In the genomic region with DNA sequence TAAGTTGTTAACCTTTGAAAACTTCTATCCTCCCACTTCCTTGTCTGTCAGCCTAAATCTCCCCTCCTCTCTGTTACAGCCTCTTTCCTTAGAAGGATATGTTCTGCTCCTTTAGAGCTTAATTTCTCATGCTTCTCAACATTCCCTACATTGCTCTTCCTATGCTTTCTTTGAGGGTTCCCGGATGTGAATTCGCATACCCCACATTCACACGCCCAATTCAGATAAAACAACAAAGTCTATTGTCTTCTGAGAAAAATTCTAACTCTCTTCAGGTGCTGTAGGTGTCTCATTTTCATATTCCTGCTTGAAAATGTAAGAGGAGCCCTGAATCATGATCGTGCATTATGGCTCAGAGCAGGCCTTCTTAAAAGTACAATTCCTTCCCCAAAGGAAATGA, we compare ENCODE assay signal across 2 cellular contexts.
TF ChIP-seq lines count a peak whose summit lies in the region.

No MANE protein-coding gene starts in this region.

TF ChIP-seq in GM23338, 12 proteins besides CTCF, POLR2A, EP300 and RAD21 (continued from another document):
- TF ChIP-seq, protein P1, sequence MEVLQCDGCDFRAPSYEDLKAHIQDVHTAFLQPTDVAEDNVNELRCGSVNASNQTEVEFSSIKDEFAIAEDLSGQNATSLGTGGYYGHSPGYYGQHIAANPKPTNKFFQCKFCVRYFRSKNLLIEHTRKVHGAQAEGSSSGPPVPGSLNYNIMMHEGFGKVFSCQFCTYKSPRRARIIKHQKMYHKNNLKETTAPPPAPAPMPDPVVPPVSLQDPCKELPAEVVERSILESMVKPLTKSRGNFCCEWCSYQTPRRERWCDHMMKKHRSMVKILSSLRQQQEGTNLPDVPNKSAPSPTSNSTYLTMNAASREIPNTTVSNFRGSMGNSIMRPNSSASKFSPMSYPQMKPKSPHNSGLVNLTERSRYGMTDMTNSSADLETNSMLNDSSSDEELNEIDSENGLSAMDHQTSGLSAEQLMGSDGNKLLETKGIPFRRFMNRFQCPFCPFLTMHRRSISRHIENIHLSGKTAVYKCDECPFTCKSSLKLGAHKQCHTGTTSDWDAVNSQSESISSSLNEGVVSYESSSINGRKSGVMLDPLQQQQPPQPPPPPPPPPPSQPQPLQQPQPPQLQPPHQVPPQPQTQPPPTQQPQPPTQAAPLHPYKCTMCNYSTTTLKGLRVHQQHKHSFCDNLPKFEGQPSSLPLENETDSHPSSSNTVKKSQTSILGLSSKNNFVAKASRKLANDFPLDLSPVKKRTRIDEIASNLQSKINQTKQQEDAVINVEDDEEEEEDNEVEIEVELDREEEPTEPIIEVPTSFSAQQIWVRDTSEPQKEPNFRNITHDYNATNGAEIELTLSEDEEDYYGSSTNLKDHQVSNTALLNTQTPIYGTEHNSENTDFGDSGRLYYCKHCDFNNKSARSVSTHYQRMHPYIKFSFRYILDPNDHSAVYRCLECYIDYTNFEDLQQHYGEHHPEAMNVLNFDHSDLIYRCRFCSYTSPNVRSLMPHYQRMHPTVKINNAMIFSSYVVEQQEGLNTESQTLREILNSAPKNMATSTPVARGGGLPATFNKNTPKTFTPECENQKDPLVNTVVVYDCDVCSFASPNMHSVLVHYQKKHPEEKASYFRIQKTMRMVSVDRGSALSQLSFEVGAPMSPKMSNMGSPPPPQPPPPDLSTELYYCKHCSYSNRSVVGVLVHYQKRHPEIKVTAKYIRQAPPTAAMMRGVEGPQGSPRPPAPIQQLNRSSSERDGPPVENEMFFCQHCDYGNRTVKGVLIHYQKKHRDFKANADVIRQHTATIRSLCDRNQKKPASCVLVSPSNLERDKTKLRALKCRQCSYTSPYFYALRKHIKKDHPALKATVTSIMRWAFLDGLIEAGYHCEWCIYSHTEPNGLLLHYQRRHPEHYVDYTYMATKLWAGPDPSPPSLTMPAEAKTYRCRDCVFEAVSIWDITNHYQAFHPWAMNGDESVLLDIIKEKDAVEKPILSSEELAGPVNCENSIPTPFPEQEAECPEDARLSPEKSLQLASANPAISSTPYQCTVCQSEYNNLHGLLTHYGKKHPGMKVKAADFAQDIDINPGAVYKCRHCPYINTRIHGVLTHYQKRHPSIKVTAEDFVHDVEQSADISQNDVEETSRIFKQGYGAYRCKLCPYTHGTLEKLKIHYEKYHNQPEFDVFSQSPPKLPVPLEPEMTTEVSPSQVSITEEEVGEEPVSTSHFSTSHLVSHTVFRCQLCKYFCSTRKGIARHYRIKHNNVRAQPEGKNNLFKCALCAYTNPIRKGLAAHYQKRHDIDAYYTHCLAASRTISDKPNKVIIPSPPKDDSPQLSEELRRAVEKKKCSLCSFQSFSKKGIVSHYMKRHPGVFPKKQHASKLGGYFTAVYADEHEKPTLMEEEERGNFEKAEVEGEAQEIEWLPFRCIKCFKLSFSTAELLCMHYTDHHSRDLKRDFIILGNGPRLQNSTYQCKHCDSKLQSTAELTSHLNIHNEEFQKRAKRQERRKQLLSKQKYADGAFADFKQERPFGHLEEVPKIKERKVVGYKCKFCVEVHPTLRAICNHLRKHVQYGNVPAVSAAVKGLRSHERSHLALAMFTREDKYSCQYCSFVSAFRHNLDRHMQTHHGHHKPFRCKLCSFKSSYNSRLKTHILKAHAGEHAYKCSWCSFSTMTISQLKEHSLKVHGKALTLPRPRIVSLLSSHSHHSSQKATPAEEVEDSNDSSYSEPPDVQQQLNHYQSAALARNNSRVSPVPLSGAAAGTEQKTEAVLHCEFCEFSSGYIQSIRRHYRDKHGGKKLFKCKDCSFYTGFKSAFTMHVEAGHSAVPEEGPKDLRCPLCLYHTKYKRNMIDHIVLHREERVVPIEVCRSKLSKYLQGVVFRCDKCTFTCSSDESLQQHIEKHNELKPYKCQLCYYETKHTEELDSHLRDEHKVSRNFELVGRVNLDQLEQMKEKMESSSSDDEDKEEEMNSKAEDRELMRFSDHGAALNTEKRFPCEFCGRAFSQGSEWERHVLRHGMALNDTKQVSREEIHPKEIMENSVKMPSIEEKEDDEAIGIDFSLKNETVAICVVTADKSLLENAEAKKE (CRISPR knock-in tag; IDR thresholded peaks at IDR 0.05): no peak
- TF ChIP-seq POLR2AphosphoS5 (IDR thresholded peaks at IDR 0.05; ENCODE audit: low read depth) (no peak), ZNF331 (CRISPR knock-in tag; IDR thresholded peaks at IDR 0.05; ENCODE audit: low read depth) (no peak), STAT1 (IDR thresholded peaks at IDR 0.05; ENCODE audit: unreplicated experiment) (no peak), CREB1 (CRISPR knock-in tag; IDR thresholded peaks at IDR 0.05; ENCODE audit: low read depth) (no peak), EZH2phosphoT487 (IDR thresholded peaks at IDR 0.05; ENCODE audit: unreplicated experiment) (no peak)
- TF ChIP-seq, protein P2, sequence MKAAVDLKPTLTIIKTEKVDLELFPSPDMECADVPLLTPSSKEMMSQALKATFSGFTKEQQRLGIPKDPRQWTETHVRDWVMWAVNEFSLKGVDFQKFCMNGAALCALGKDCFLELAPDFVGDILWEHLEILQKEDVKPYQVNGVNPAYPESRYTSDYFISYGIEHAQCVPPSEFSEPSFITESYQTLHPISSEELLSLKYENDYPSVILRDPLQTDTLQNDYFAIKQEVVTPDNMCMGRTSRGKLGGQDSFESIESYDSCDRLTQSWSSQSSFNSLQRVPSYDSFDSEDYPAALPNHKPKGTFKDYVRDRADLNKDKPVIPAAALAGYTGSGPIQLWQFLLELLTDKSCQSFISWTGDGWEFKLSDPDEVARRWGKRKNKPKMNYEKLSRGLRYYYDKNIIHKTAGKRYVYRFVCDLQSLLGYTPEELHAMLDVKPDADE (IDR thresholded peaks at IDR 0.05): no peak
- TF ChIP-seq, protein P3, sequence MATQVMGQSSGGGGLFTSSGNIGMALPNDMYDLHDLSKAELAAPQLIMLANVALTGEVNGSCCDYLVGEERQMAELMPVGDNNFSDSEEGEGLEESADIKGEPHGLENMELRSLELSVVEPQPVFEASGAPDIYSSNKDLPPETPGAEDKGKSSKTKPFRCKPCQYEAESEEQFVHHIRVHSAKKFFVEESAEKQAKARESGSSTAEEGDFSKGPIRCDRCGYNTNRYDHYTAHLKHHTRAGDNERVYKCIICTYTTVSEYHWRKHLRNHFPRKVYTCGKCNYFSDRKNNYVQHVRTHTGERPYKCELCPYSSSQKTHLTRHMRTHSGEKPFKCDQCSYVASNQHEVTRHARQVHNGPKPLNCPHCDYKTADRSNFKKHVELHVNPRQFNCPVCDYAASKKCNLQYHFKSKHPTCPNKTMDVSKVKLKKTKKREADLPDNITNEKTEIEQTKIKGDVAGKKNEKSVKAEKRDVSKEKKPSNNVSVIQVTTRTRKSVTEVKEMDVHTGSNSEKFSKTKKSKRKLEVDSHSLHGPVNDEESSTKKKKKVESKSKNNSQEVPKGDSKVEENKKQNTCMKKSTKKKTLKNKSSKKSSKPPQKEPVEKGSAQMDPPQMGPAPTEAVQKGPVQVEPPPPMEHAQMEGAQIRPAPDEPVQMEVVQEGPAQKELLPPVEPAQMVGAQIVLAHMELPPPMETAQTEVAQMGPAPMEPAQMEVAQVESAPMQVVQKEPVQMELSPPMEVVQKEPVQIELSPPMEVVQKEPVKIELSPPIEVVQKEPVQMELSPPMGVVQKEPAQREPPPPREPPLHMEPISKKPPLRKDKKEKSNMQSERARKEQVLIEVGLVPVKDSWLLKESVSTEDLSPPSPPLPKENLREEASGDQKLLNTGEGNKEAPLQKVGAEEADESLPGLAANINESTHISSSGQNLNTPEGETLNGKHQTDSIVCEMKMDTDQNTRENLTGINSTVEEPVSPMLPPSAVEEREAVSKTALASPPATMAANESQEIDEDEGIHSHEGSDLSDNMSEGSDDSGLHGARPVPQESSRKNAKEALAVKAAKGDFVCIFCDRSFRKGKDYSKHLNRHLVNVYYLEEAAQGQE (IDR thresholded peaks at IDR 0.05; ENCODE audit: unreplicated experiment): no peak
TF ChIP-seq in GM23338: peak in this region for 0.

TF ChIP-seq in H1, 55 proteins besides CTCF, POLR2A, EP300 and RAD21 (continued from another document):
- no peak for TF ChIP-seq USF2 (IDR thresholded peaks at IDR 0.05; ENCODE audit: low read length)
- TF ChIP-seq BCL11A (IDR thresholded peaks at IDR 0.05; ENCODE audit: low read depth in 2 of 2, low read length in 2 of 2): no peak
- TF ChIP-seq, protein P4, sequence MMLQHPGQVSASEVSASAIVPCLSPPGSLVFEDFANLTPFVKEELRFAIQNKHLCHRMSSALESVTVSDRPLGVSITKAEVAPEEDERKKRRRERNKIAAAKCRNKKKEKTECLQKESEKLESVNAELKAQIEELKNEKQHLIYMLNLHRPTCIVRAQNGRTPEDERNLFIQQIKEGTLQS (IDR thresholded peaks at IDR 0.05; ENCODE audit: insufficient read depth, low read depth, low read length): no peak
- no peak for TF ChIP-seq SP2 (IDR thresholded peaks at IDR 0.05; ENCODE audit: low read length)
